8 cellular contexts compared by ENCODE assay signal in genomic region chr16:72847187-72848044, GRCh38.
DNase-seq lines count a peak whose midpoint lies in the region; ATAC-seq and TF ChIP-seq lines count a peak whose summit lies in the region.

No MANE protein-coding gene starts in this region.

- no peaks in the 10 kb centered on the region for H3K36me3 ChIP-seq in esophagus squamous epithelium

- H3K27me3 ChIP-seq in esophagus squamous epithelium, result no peaks in the 10 kb centered on the region

- ATAC-seq in GM19372 (IDR thresholded peaks at IDR 0.05; ENCODE audit: low read depth, unreplicated experiment), result peak; percentile 72

- intact Hi-C loops in esophagus squamous epithelium (cut with DNase I), result no loop called here
- intact Hi-C loops in posterior vena cava (cut with DNase I), result no loop called here

- peaks cover 11 to 40% (median 15%) of the 10 kb centered on the region in 3 donors for H3K4me1 ChIP-seq in esophagus squamous epithelium

- TF ChIP-seq CTCF in esophagus squamous epithelium (IDR thresholded peaks at IDR 0.05), result peak in 2 of 6 experiments; percentile 6 to 36

- WGBS in esophagus squamous epithelium, 2 donors, result 35 to 44% methylated on average over 7 to 11 of the region's 11 CpGs

- H3K4me3 ChIP-seq in esophagus squamous epithelium, result no peak overlapping the region

- in situ Hi-C loops in Caki2 (cut with HindIII; ENCODE audit: low pct_unique_long_range_greater_than_20kb, low sequenced_read_pairs) (no loop called here), KBM-7 (cut with MboI; ENCODE audit: low pct_unique_long_range_greater_than_20kb, low sequenced_read_pairs) (loop anchor here (25.0 kb wide), 1 partner anchor 340 kb away; no protein-coding TSS in a partner anchor)

- H3K27ac ChIP-seq in esophagus squamous epithelium, result peak overlapping the region; percentile 12 to 75 (median 43)

- TF ChIP-seq POLR2A in esophagus squamous epithelium (IDR thresholded peaks at IDR 0.05), result no peak

- DNase-seq in Caki2 (ENCODE audit: low read depth) (peak; percentile 46), OCI-M1 (lab: John Stamatoyannopoulos, UW) (peak; percentile 31), esophagus squamous epithelium (lab: John Stamatoyannopoulos, UW) (no peak), pons (ENCODE audit: low spot score) (peak; percentile 45), CD1c-positive myeloid dendritic cell (ENCODE audit: extremely low spot score) (no peak), KBM-7 (no peak), posterior vena cava (ENCODE audit: low spot score) (no peak)

- H3K9me3 ChIP-seq in esophagus squamous epithelium, result no peaks in the 10 kb centered on the region

Comparison
In these comparisons a context has a peak if more than half of its experiments do, and no peak if none do; other contexts are left out.
1. DNase-seq: peak in Caki2 (single experiment), OCI-M1 (single experiment) and pons (single experiment); none in esophagus squamous epithelium (single experiment), CD1c-positive myeloid dendritic cell (single experiment), KBM-7 (single experiment) and posterior vena cava (single experiment).